ENCODE assay signal across 11 cellular contexts in genomic region chr3:65596511-65597224, GRCh38.
DNase-seq lines count a peak whose midpoint lies in the region; ATAC-seq and TF ChIP-seq lines count a peak whose summit lies in the region.
"Had no signal": no experiment of that assay in that cellular context is flagged by ENCODE, and none has a peak within 500 bp of the region (broad histone marks: within the 10 kb centered on the region; RNA-seq: fewer than 3 reads in every experiment).

No MANE protein-coding gene starts in this region.

- no peak for TF ChIP-seq RAD21 in IMR-90 (IDR thresholded peaks at IDR 0.05; ENCODE audit: low read length)

- peak overlapping the region; percentile 19 for H3K4me3 ChIP-seq in IMR-90 (ENCODE audit: insufficient read depth, low read depth, low read length)
- peak overlapping the region; percentile 87 for H3K4me3 ChIP-seq in iPS-20b (ENCODE audit: low read length)

- no peak overlapping the region for H3K56ac ChIP-seq in IMR-90 (ENCODE audit: extremely low read depth, insufficient read depth, low read length)

- DNase-seq in IMR-90 (no peak), astrocyte of the hippocampus (ENCODE audit: low read depth, low spot score) (peak; percentile 44), substantia nigra (lab: John Stamatoyannopoulos, UW) (peak in 20 of 49 donors; percentile 16 to 61 (median 42)), NCI-H2196 treated with DMSO at 0.1 percent for 48 hours (lab: John Stamatoyannopoulos, UW; ENCODE audit: unreplicated experiment) (no peak), ACHN (no peak)
- DNase-seq: activated CD4-positive, alpha-beta T cell treated with anti-CD3 and anti-CD28 coated beads, Interleukin-2, amount 50 U/mL, for 48 hours; central memory CD4-positive, alpha-beta T cell; OCI-M1 had no signal

- H3K14ac ChIP-seq in IMR-90 (replicated peaks; ENCODE audit: low read depth, low read length): 0 out of 2 replicates have a peak overlapping the region, but pooled peaks have one; percentile 42

- H3K4ac ChIP-seq in IMR-90 (ENCODE audit: low read depth, low read length): peak overlapping the region; percentile 38

- H3K18ac ChIP-seq in IMR-90 (ENCODE audit: low read depth, low read length): no peak overlapping the region

- ATAC-seq in IMR-90 (ENCODE audit: low read depth) (peak; percentile 45), GM18498 (IDR thresholded peaks at IDR 0.05; ENCODE audit: unreplicated experiment) (no peak), GM21737 (IDR thresholded peaks at IDR 0.05; ENCODE audit: unreplicated experiment) (no peak)

- no peak overlapping the region for H2BK5ac ChIP-seq in IMR-90 (ENCODE audit: low read depth, low read length, poor library complexity, severe bottlenecking)

- H2AFZ ChIP-seq in IMR-90 (replicated peaks; ENCODE audit: low read length, poor library complexity): peak overlapping the region; percentile 81

- WGBS in IMR-90 (ENCODE audit: extremely low coverage in 2 of 2, insufficient read length in 1 of 2), 2 experiments: 4% methylated on average over 4 of the region's 13 CpGs; no CpG with 5 or more reads in 1 of the 2 experiments

- peak overlapping the region; percentile 41 for H2AK5ac ChIP-seq in IMR-90 (ENCODE audit: low read depth, low read length)

- peak overlapping the region; percentile 84 for H3K4me2 ChIP-seq in IMR-90 (ENCODE audit: low read depth, low read length)

- H3K4me1 ChIP-seq in IMR-90 (ENCODE audit: control insufficient read depth, insufficient read depth, low read length): peaks cover 4% of the 10 kb centered on the region; the same call in 1 of the 2 replicates
- H3K4me1 ChIP-seq in iPS-20b (ENCODE audit: insufficient read depth, low read length): peaks cover 50% of the 10 kb centered on the region

- no peak for TF ChIP-seq POLR2A in IMR-90 (IDR thresholded peaks at IDR 0.05; ENCODE audit: low read depth, low read length)

- in situ Hi-C loops in IMR-90 (cut with MboI; ENCODE audit: low sequenced_read_pairs): no loop called here
- in situ Hi-C loops in ACHN (cut with HindIII; ENCODE audit: low pct_ligation_motif_present, low pct_unique_long_range_greater_than_20kb, low sequenced_read_pairs): no loop called here

- H2BK120ac ChIP-seq in IMR-90 (ENCODE audit: low read depth, low read length): peak overlapping the region; percentile 33

- peaks cover 19 to 32% of the 10 kb centered on the region in 2 experiments for H3K79me1 ChIP-seq in IMR-90 (ENCODE audit: low read depth in 1 of 2, low read length in 2 of 2)

- H4K20me1 ChIP-seq in IMR-90 (ENCODE audit: insufficient read depth, low read length): no peaks in the 10 kb centered on the region; the same call in 1 of the 2 replicates

- H3K9me1 ChIP-seq in IMR-90 (ENCODE audit: insufficient read depth, low read length): no peaks in the 10 kb centered on the region

- dilution Hi-C loops in IMR-90 (cut with HindIII; ENCODE audit: low sequenced_read_pairs, unreplicated experiment): no loop called here

- H3K9ac ChIP-seq in IMR-90 (ENCODE audit: low read depth, low read length): no peak overlapping the region
- H3K9ac ChIP-seq in iPS-20b (ENCODE audit: low read depth, low read length): peak overlapping the region; percentile 95

- H2BK20ac ChIP-seq in IMR-90 (ENCODE audit: low read depth, low read length): no peak overlapping the region

- peak overlapping the region; percentile 19 to 76; a peak in 2 of 4 replicates for H4K8ac ChIP-seq in IMR-90 (ENCODE audit: low read depth in 2 of 2, low read length in 2 of 2)

- peak overlapping the region; percentile 8; the same call in 1 of the 3 replicates for H2BK15ac ChIP-seq in IMR-90 (ENCODE audit: low read depth, low read length)

- H3K9me3 ChIP-seq in IMR-90 (ENCODE audit: control insufficient read depth, insufficient read depth, low read length): no peaks in the 10 kb centered on the region
- H3K9me3 ChIP-seq in iPS-20b (ENCODE audit: insufficient read depth, low read depth, low read length): no peaks in the 10 kb centered on the region

- peak overlapping the region; percentile 63 for H2AK9ac ChIP-seq in IMR-90 (replicated peaks; ENCODE audit: low read depth, low read length, poor library complexity)

- peak overlapping the region; percentile 40; the same call in 1 of the 2 replicates for H4K91ac ChIP-seq in IMR-90 (ENCODE audit: insufficient read depth, low read depth, low read length)

- intact Hi-C loops in IMR-90 (cut with micrococcal nuclease): no loop called here

- peak overlapping the region; percentile 26 for H3K23ac ChIP-seq in IMR-90 (ENCODE audit: low read depth, low read length)

- POLR2A ChIA-PET in IMR-90 (lab: Charles Lee; ENCODE audit: unreplicated experiment): no interaction called here

- H3K36me3 ChIP-seq in IMR-90 (ENCODE audit: control insufficient read depth, insufficient read depth, low read length) (no peaks in the 10 kb centered on the region), iPS-20b (ENCODE audit: insufficient read depth, low read depth, low read length) (no peaks in the 10 kb centered on the region)

- no peak for TF ChIP-seq CTCF in IMR-90 (conservative IDR thresholded peaks at IDR 0.05; ENCODE audit: low read depth, low read length)

- H3K27ac ChIP-seq in IMR-90 (ENCODE audit: insufficient read depth, low read length): no peak overlapping the region
- peak overlapping the region; percentile 68 for H3K27ac ChIP-seq in iPS-20b (ENCODE audit: low read length)
- H3K27ac ChIP-seq in substantia nigra (ENCODE audit: low read depth, low read length, poor library complexity, severe bottlenecking): peak overlapping the region; percentile 87

- no peaks in the 10 kb centered on the region for H3K27me3 ChIP-seq in IMR-90 (ENCODE audit: control insufficient read depth, insufficient read depth, low read length)
- peaks cover 10% of the 10 kb centered on the region for H3K27me3 ChIP-seq in iPS-20b (ENCODE audit: insufficient read depth, low read length)

- peak overlapping the region; percentile 82; the same call in 1 of the 2 replicates for H4K5ac ChIP-seq in IMR-90 (ENCODE audit: low read depth, low read length)

- no TSS peak for BruUV-seq in IMR-90 (replicated peaks; lab: Mats Ljungman, UMichigan)

- CTCF ChIA-PET in IMR-90 (lab: Yijun Ruan, JAX): interaction anchor here (0.9 to 1.0 kb wide), 2 partner anchors 10 to 35 kb away, joined by 3 to 5 read pairs; no protein-coding TSS in a partner anchor

TF ChIP-seq in IMR-90, 13 proteins besides CTCF, POLR2A, EP300 and RAD21:
- TF ChIP-seq MXI1 (IDR thresholded peaks at IDR 0.05; ENCODE audit: borderline replicate concordance, low read depth, low read length): no peak
- no peak for TF ChIP-seq NFE2L2 (IDR thresholded peaks at IDR 0.05; ENCODE audit: low read depth, low read length)
- no peak for TF ChIP-seq RFX5 (IDR thresholded peaks at IDR 0.05; ENCODE audit: low read depth, low read length)
- no peak for TF ChIP-seq SMC3 (IDR thresholded peaks at IDR 0.05; ENCODE audit: low read depth, low read length)
- TF ChIP-seq BHLHE40 (IDR thresholded peaks at IDR 0.05; ENCODE audit: low read depth, low read length): no peak
- no peak for TF ChIP-seq USF2 (IDR thresholded peaks at IDR 0.05; ENCODE audit: low read depth, low read length)
- TF ChIP-seq MAFK (IDR thresholded peaks at IDR 0.05; ENCODE audit: low read depth, low read length): no peak
- TF ChIP-seq CEBPB (IDR thresholded peaks at IDR 0.05; ENCODE audit: low read depth, low read length): no peak
- no peak for TF ChIP-seq RCOR1 (IDR thresholded peaks at IDR 0.05; ENCODE audit: insufficient replicate concordance, low read length)
- no peak for TF ChIP-seq MAZ (IDR thresholded peaks at IDR 0.05; ENCODE audit: borderline replicate concordance, low read depth, low read length)
- TF ChIP-seq, protein P1, sequence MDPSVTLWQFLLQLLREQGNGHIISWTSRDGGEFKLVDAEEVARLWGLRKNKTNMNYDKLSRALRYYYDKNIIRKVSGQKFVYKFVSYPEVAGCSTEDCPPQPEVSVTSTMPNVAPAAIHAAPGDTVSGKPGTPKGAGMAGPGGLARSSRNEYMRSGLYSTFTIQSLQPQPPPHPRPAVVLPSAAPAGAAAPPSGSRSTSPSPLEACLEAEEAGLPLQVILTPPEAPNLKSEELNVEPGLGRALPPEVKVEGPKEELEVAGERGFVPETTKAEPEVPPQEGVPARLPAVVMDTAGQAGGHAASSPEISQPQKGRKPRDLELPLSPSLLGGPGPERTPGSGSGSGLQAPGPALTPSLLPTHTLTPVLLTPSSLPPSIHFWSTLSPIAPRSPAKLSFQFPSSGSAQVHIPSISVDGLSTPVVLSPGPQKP (IDR thresholded peaks at IDR 0.05; ENCODE audit: borderline replicate concordance, low read depth, low read length): no peak
- TF ChIP-seq FOS (IDR thresholded peaks at IDR 0.05; ENCODE audit: low read depth, low read length): no peak
- TF ChIP-seq CHD1 (IDR thresholded peaks at IDR 0.05; ENCODE audit: low read depth, low read length): no peak
